In genomic region chr2:206392118-206392517, GRCh38 we compare ENCODE assay signal across 8 cellular contexts. TPM values are rescaled to one million over a fixed set of nuclear protein-coding genes. Genes with fewer than 3 reads are reported as not detected.
DNase-seq lines count a peak whose midpoint lies in the region; ATAC-seq and TF ChIP-seq lines count a peak whose summit lies in the region.

No MANE protein-coding gene starts in this region.

- intact Hi-C loops in natural killer cell (cut with micrococcal nuclease), result no loop called here

- peak; percentile 90 for ATAC-seq in GM18508 (IDR thresholded peaks at IDR 0.05; ENCODE audit: insufficient read depth, unreplicated experiment)
- ATAC-seq in HG02763 (IDR thresholded peaks at IDR 0.05; ENCODE audit: unreplicated experiment), result peak; percentile 95
- ATAC-seq in activated T-helper 17 cell treated with anti-CD3 and anti-CD28 coated beads, Interleukin-2, amount 50 U/mL, for 72 hours (replicated peaks), result peak; percentile 62
- no peak for ATAC-seq in natural killer cell

- H3K27ac Mint-ChIP-seq in activated T-helper 17 cell treated with anti-CD3 and anti-CD28 coated beads, Interleukin-2, amount 50 U/mL, for 72 hours, result no peak overlapping the region
- no peak overlapping the region for H3K27ac Mint-ChIP-seq in natural killer cell

- no peak for TF ChIP-seq CTCF in natural killer cell (IDR thresholded peaks at IDR 0.05)

- H3K4me3 Mint-ChIP-seq in activated T-helper 17 cell treated with anti-CD3 and anti-CD28 coated beads, Interleukin-2, amount 50 U/mL, for 72 hours, result no peak overlapping the region
- H3K4me3 Mint-ChIP-seq in natural killer cell, result no peak overlapping the region

- H3K27me3 Mint-ChIP-seq in activated T-helper 17 cell treated with anti-CD3 and anti-CD28 coated beads, Interleukin-2, amount 50 U/mL, for 72 hours, result no peaks in the 10 kb centered on the region
- H3K27me3 Mint-ChIP-seq in natural killer cell (ENCODE audit: low read depth in 2 of 2), result no peaks in the 10 kb centered on the region

- no peaks in the 10 kb centered on the region for H3K36me3 Mint-ChIP-seq in activated T-helper 17 cell treated with anti-CD3 and anti-CD28 coated beads, Interleukin-2, amount 50 U/mL, for 72 hours (ENCODE audit: low read depth)
- no peaks in the 10 kb centered on the region for H3K36me3 Mint-ChIP-seq in natural killer cell

- peaks cover 4% of the 10 kb centered on the region for H3K9me3 Mint-ChIP-seq in activated T-helper 17 cell treated with anti-CD3 and anti-CD28 coated beads, Interleukin-2, amount 50 U/mL, for 72 hours
- H3K9me3 Mint-ChIP-seq in natural killer cell, result peaks cover 2 to 4% of the 10 kb centered on the region in 2 donors

- no peaks in the 10 kb centered on the region for H3K4me1 Mint-ChIP-seq in activated T-helper 17 cell treated with anti-CD3 and anti-CD28 coated beads, Interleukin-2, amount 50 U/mL, for 72 hours
- H3K4me1 Mint-ChIP-seq in natural killer cell, result no peaks in the 10 kb centered on the region

- DNase-seq in COLO668 (lab: John Stamatoyannopoulos, UW; ENCODE audit: unreplicated experiment) (peak; percentile 29), MV-4-11 (lab: John Stamatoyannopoulos, UW) (peak; percentile 58), iPS DF 4.7 (ENCODE audit: extremely low read depth, low spot score) (peak; percentile 11), midbrain (lab: John Stamatoyannopoulos, UW) (no peak), natural killer cell (no peak)

RNA-seq across cellular contexts. Expression of gene ADAM23, which starts 51.2 kb away (rescaled TPM):
- 1 to 10 TPM; 2.2 to 3.3 TPM for total RNA-seq in activated T-helper 17 cell treated with anti-CD3 and anti-CD28 coated beads, Interleukin-2, amount 50 U/mL, for 72 hours
- 1 to 10 TPM in 1 of 3 donors, not detected in 2; 1.6 TPM for total RNA-seq in natural killer cell

Comparison
In these comparisons a context has a peak if more than half of its experiments do, and no peak if none do; other contexts are left out.
1. DNase-seq: peak in COLO668 (single experiment), MV-4-11 (single experiment) and iPS DF 4.7 (single experiment); none in midbrain (single experiment) and natural killer cell (single experiment).
2. ATAC-seq: peak in GM18508 (single experiment), HG02763 (single experiment) and activated T-helper 17 cell treated with anti-CD3 and anti-CD28 coated beads, Interleukin-2, amount 50 U/mL, for 72 hours (single experiment); none in natural killer cell (0 of 3).